ENCODE assay signal across 8 cellular contexts in genomic region chrX:32448320-32448719, GRCh38.
DNase-seq lines count a peak whose midpoint lies in the region; ATAC-seq and TF ChIP-seq lines count a peak whose summit lies in the region.

No MANE protein-coding gene starts in this region.

- no peaks in the 10 kb centered on the region for H3K4me1 ChIP-seq in GM23248 (ENCODE audit: insufficient read depth)

- no peaks in the 10 kb centered on the region for H4K20me1 ChIP-seq in GM23248 (ENCODE audit: insufficient read depth)

- no peaks in the 10 kb centered on the region for H3K9me3 ChIP-seq in GM23248 (ENCODE audit: low read depth)

- no peaks in the 10 kb centered on the region for H3K9me3 Mint-ChIP-seq in activated CD4-positive, alpha-beta T cell treated with anti-CD3 and anti-CD28 coated beads for 36 hours (ENCODE audit: low read depth)

- no peak overlapping the region for H3K4me3 Mint-ChIP-seq in activated CD4-positive, alpha-beta T cell treated with anti-CD3 and anti-CD28 coated beads for 36 hours

- in situ Hi-C loops in GM23248 (cut with MboI): no loop called here

- H3K36me3 ChIP-seq in GM23248 (ENCODE audit: low read depth): no peaks in the 10 kb centered on the region

- 10 to 57% methylated on average over 1 of the region's 1 CpG for WGBS in GM23248 (ENCODE audit: low coverage in 1 of 2, low lambda C conversion rate in 2 of 2, missing lambda C conversion rate in 2 of 2), 2 experiments

- H3F3A ChIP-seq in GM23248 (ENCODE audit: insufficient read depth): no peaks in the 10 kb centered on the region

- H3K9ac ChIP-seq in GM23248: no peak overlapping the region

- CTCF ChIA-PET in activated CD4-positive, alpha-beta T cell treated with anti-CD3 and anti-CD28 coated beads for 36 hours (lab: Charles Lee): no interaction called here
- CTCF ChIA-PET in HEK293T (lab: Yijun Ruan, JAX): no interaction called here

- no peak overlapping the region for H3K4me3 ChIP-seq in GM23248

- no peaks in the 10 kb centered on the region for H3K9me2 ChIP-seq in GM23248 (ENCODE audit: insufficient read depth)

- peaks cover 4% of the 10 kb centered on the region for H3K4me1 Mint-ChIP-seq in activated CD4-positive, alpha-beta T cell treated with anti-CD3 and anti-CD28 coated beads for 36 hours

- intact Hi-C loops in activated CD4-positive, alpha-beta T cell treated with anti-CD3 and anti-CD28 coated beads for 36 hours (cut with DNase I, micrococcal nuclease): no loop called here

- peak; percentile 76 for ATAC-seq in activated CD4-positive, alpha-beta T cell treated with anti-CD3 and anti-CD28 coated beads for 36 hours
- peak; percentile 99 for ATAC-seq in HG02870 (IDR thresholded peaks at IDR 0.05; ENCODE audit: unreplicated experiment)

- no peak overlapping the region for H3K27ac Mint-ChIP-seq in activated CD4-positive, alpha-beta T cell treated with anti-CD3 and anti-CD28 coated beads for 36 hours

- no peak for DNase-seq in activated CD4-positive, alpha-beta T cell treated with anti-CD3 and anti-CD28 coated beads for 36 hours
- DNase-seq in activated CD4-positive, alpha-beta T cell treated with anti-CD3 and anti-CD28 coated beads, Interleukin-2, amount 50 U/mL, for 1 hour: no peak
- peak; percentile 85 for DNase-seq in NOMO-1 treated with dmso at 0.1 percent for 144 hours (lab: John Stamatoyannopoulos, UW; ENCODE audit: unreplicated experiment)
- peak; percentile 45 for DNase-seq in myocyte (ENCODE audit: low read depth)
- DNase-seq in HEK293T (ENCODE audit: extremely low spot score): no peak
- no peak for DNase-seq in NK-92 (lab: John Stamatoyannopoulos, UW; ENCODE audit: unreplicated experiment)
- DNase-seq in GM23248: no peak

- H2AFZ ChIP-seq in GM23248: no peak overlapping the region

- POLR2A ChIA-PET in activated CD4-positive, alpha-beta T cell treated with anti-CD3 and anti-CD28 coated beads for 36 hours (lab: Charles Lee): no interaction called here
- POLR2A ChIA-PET in HEK293T (lab: Yijun Ruan, JAX): no interaction called here

- no peaks in the 10 kb centered on the region for H3K36me3 Mint-ChIP-seq in activated CD4-positive, alpha-beta T cell treated with anti-CD3 and anti-CD28 coated beads for 36 hours (ENCODE audit: low read depth)

- no peaks in the 10 kb centered on the region for H3K79me2 ChIP-seq in GM23248 (ENCODE audit: insufficient read depth)

- H3K27me3 ChIP-seq in GM23248 (replicated peaks; ENCODE audit: insufficient read depth): no peaks in the 10 kb centered on the region

- no peaks in the 10 kb centered on the region for H3K27me3 Mint-ChIP-seq in activated CD4-positive, alpha-beta T cell treated with anti-CD3 and anti-CD28 coated beads for 36 hours

- H3K27ac ChIP-seq in GM23248: no peak overlapping the region

- H3K4me2 ChIP-seq in GM23248 (ENCODE audit: unreplicated experiment): no peak overlapping the region

TF ChIP-seq in HEK293T, 16 proteins besides CTCF, POLR2A, EP300 and RAD21:
- TF ChIP-seq ELF4 (IDR thresholded peaks at IDR 0.05): no peak
- no peak for TF ChIP-seq NFRKB (IDR thresholded peaks at IDR 0.05)
- TF ChIP-seq L3MBTL2 (conservative IDR thresholded peaks at IDR 0.05): no peak
- TF ChIP-seq FOXK2 (IDR thresholded peaks at IDR 0.05): no peak
- no peak for TF ChIP-seq FOXA1 (IDR thresholded peaks at IDR 0.05)
- no peak for TF ChIP-seq FOXM1 (IDR thresholded peaks at IDR 0.05; ENCODE audit: borderline replicate concordance)
- TF ChIP-seq ZNF384 (IDR thresholded peaks at IDR 0.05): no peak
- TF ChIP-seq PKNOX1 (IDR thresholded peaks at IDR 0.05): no peak
- no peak for TF ChIP-seq SP1 (IDR thresholded peaks at IDR 0.05)
- TF ChIP-seq HDGF (IDR thresholded peaks at IDR 0.05; ENCODE audit: borderline replicate concordance): no peak
- TF ChIP-seq LEF1 (IDR thresholded peaks at IDR 0.05; ENCODE audit: borderline replicate concordance): no peak
- no peak for TF ChIP-seq ARNT (IDR thresholded peaks at IDR 0.05)
- TF ChIP-seq CTBP1 (IDR thresholded peaks at IDR 0.05; ENCODE audit: borderline replicate concordance): no peak
- TF ChIP-seq BHLHE40 (IDR thresholded peaks at IDR 0.05; ENCODE audit: borderline replicate concordance): no peak
- no peak for TF ChIP-seq TARDBP (IDR thresholded peaks at IDR 0.05)
- TF ChIP-seq SUZ12 (IDR thresholded peaks at IDR 0.05): no peak

Comparison
In these comparisons a context has a peak if more than half of its experiments do, and no peak if none do; other contexts are left out.
1. DNase-seq: peak in NOMO-1 treated with dmso at 0.1 percent for 144 hours (single experiment) and myocyte (single experiment); none in activated CD4-positive, alpha-beta T cell treated with anti-CD3 and anti-CD28 coated beads for 36 hours (single experiment), activated CD4-positive, alpha-beta T cell treated with anti-CD3 and anti-CD28 coated beads, Interleukin-2, amount 50 U/mL, for 1 hour (single experiment), HEK293T (single experiment), NK-92 (single experiment) and GM23248 (single experiment).